In genomic region chr19:36009220-36009619, GRCh38 we compare ENCODE assay signal across 8 cellular contexts. TPM values are rescaled to one million over a fixed set of nuclear protein-coding genes. Genes with fewer than 3 reads are reported as not detected.
A peak's percentile ranks its signal among the peaks of the same experiment; 100 is the strongest.
DNase-seq lines count a peak whose midpoint lies in the region; ATAC-seq and TF ChIP-seq lines count a peak whose summit lies in the region.

No MANE protein-coding gene starts in this region.

- H3K79me2 ChIP-seq in ACC112 (ENCODE audit: control insufficient read depth, insufficient read depth, low read length, unreplicated experiment): no peaks in the 10 kb centered on the region
- H3K79me2 ChIP-seq in H9 (ENCODE audit: insufficient read depth, low read length): no peaks in the 10 kb centered on the region

- H3K36me3 ChIP-seq in ACC112 (ENCODE audit: insufficient read depth, low read length) (no peaks in the 10 kb centered on the region), ascending aorta (no peaks in the 10 kb centered on the region), right atrium auricular region (no peaks in the 10 kb centered on the region), psoas muscle (ENCODE audit: insufficient read depth in 1 of 2, low read depth in 1 of 2) (no peaks in the 10 kb centered on the region)

- peak overlapping the region; percentile 26 for H3K4me2 ChIP-seq in H9 (ENCODE audit: insufficient read depth, insufficient read length, low read length)

- H3K18ac ChIP-seq in H9 (ENCODE audit: insufficient read length, low read depth, low read length): peak overlapping the region; percentile 80

- H3K14ac ChIP-seq in H9 (ENCODE audit: insufficient read depth, low read length): no peak overlapping the region

- H3K79me1 ChIP-seq in H9 (ENCODE audit: insufficient read depth, low read depth, low read length, poor library complexity, severe bottlenecking): no peaks in the 10 kb centered on the region

- H3K9me3 Mint-ChIP-seq in H9: no peaks in the 10 kb centered on the region; a peak in 2 of 5 replicates

- no peaks in the 10 kb centered on the region for H4K20me1 ChIP-seq in H9 (ENCODE audit: control insufficient read depth, insufficient read depth, insufficient read length)

- peaks cover 1% of the 10 kb centered on the region for H3K27me3 Mint-ChIP-seq in H9 (ENCODE audit: low read depth)

- no peak overlapping the region for H2BK20ac ChIP-seq in H9 (ENCODE audit: low read depth, low read length, poor library complexity, severe bottlenecking)

- WGBS in H9 (ENCODE audit: extremely low coverage, insufficient read length, low lambda C conversion rate): no CpG with 5 or more reads among the region's 50 CpGs
- 1 to 2% (median 1%) methylated on average over 45 to 50 of the region's 50 CpGs for WGBS in psoas muscle, 3 donors

- no peak overlapping the region for H4K91ac ChIP-seq in H9 (ENCODE audit: insufficient read length, low read depth, low read length)

- no peak overlapping the region for H2BK12ac ChIP-seq in H9 (ENCODE audit: insufficient read length, low read depth, low read length)

- H3K4ac ChIP-seq in H9 (ENCODE audit: low read depth, low read length): no peak overlapping the region

- H4K5ac ChIP-seq in H9 (ENCODE audit: insufficient read length, low read depth, low read length): no peak overlapping the region

- H2BK15ac ChIP-seq in H9 (ENCODE audit: low read depth, low read length): no peak overlapping the region

- peak in 2 of 4 donors; percentile 15 to 35 for ATAC-seq in psoas muscle
- no peak for ATAC-seq in GM18519 (IDR thresholded peaks at IDR 0.05; ENCODE audit: low FRiP score, unreplicated experiment)

- peak overlapping the region; percentile 90 to 92 for H3K4me3 Mint-ChIP-seq in H9

- peaks cover 20% of the 10 kb centered on the region for H3K23me2 ChIP-seq in H9 (ENCODE audit: insufficient read length, low read depth, low read length, poor library complexity, severe bottlenecking)

- H3K27me3 ChIP-seq in ACC112 (ENCODE audit: insufficient read depth, low read length) (no peaks in the 10 kb centered on the region), H9 (ENCODE audit: insufficient read depth, low read length) (no peaks in the 10 kb centered on the region), ascending aorta (no peaks in the 10 kb centered on the region), right atrium auricular region (no peaks in the 10 kb centered on the region), psoas muscle (ENCODE audit: insufficient read depth in 3 of 3, low read length in 2 of 3) (peaks cover 0 to 2% (median 0%) of the 10 kb centered on the region in 3 donors)

- H3T11ph ChIP-seq in H9 (ENCODE audit: low read length): no peak overlapping the region

- H3K4me1 ChIP-seq in ACC112 (ENCODE audit: control insufficient read depth, insufficient read depth, low read length, unreplicated experiment) (no peaks in the 10 kb centered on the region), H9 (ENCODE audit: insufficient read depth, low read length) (no peaks in the 10 kb centered on the region), ascending aorta (peaks cover 4 to 17% of the 10 kb centered on the region in 2 donors), right atrium auricular region (peaks cover 0 to 26% of the 10 kb centered on the region in 2 donors), psoas muscle (peaks cover 6% of the 10 kb centered on the region)

- no peak overlapping the region for H3K9ac ChIP-seq in H9 (ENCODE audit: extremely low read depth, insufficient read length, low read length)

- H2BK5ac ChIP-seq in H9 (ENCODE audit: insufficient read length, low read length): no peak overlapping the region

- no peak overlapping the region for H4K8ac ChIP-seq in H9 (replicated peaks; ENCODE audit: insufficient read length, low read depth, low read length)

- no peak overlapping the region for H2BK120ac ChIP-seq in H9 (ENCODE audit: low read depth, low read length, poor library complexity, severe bottlenecking)

- H2AFZ ChIP-seq in ACC112 (ENCODE audit: low read length, unreplicated experiment): no peak overlapping the region
- no peak overlapping the region for H2AFZ ChIP-seq in H9 (ENCODE audit: low read length)

- intact Hi-C loops in ascending aorta (cut with DNase I) (no loop called here), psoas muscle (cut with DNase I) (no loop called here)

- H3K9me3 ChIP-seq in H9 (ENCODE audit: control insufficient read depth, low read depth, low read length) (no peaks in the 10 kb centered on the region), ascending aorta (no peaks in the 10 kb centered on the region), right atrium auricular region (no peaks in the 10 kb centered on the region), psoas muscle (no peaks in the 10 kb centered on the region)

- TF ChIP-seq CTCF in H9 (conservative IDR thresholded peaks at IDR 0.05): no peak
- no peak for TF ChIP-seq CTCF in ascending aorta (IDR thresholded peaks at IDR 0.05)
- peak in 1 of 2 donors; percentile 12 for TF ChIP-seq CTCF in right atrium auricular region (IDR thresholded peaks at IDR 0.05)
- no peak for TF ChIP-seq CTCF in psoas muscle (IDR thresholded peaks at IDR 0.05)

- no peak overlapping the region for H3K56ac ChIP-seq in H9 (ENCODE audit: insufficient read length, low read depth, low read length)

- peak overlapping the region; percentile 65 for H3K4me3 ChIP-seq in ACC112 (ENCODE audit: low read depth, low read length)
- H3K4me3 ChIP-seq in ascending aorta: peak overlapping the region; percentile 62 to 65
- H3K4me3 ChIP-seq in right atrium auricular region: peak overlapping the region; percentile 34 to 52
- H3K4me3 ChIP-seq in psoas muscle: peak overlapping the region; percentile 49

- H3K27ac ChIP-seq in ACC112 (ENCODE audit: low read depth, low read length) (no peak overlapping the region), H9 (ENCODE audit: insufficient read length, low read depth, low read length) (no peak overlapping the region), ascending aorta (peak overlapping the region; percentile 68 to 76), right atrium auricular region (peak overlapping the region in 1 of 2 donors; percentile 54), psoas muscle (no peak overlapping the region)

- H3K23ac ChIP-seq in H9 (ENCODE audit: insufficient read length, low read depth, low read length): no peak overlapping the region

- H3K4me1 Mint-ChIP-seq in H9: peaks cover 26 to 30% of the 10 kb centered on the region in 2 experiments

- H3K27ac Mint-ChIP-seq in H9: peak overlapping the region in 1 of 3 experiments; percentile 52; a peak in 2 of 7 replicates

- peaks cover 5 to 21% (median 17%) of the 10 kb centered on the region in 3 experiments for H3K36me3 Mint-ChIP-seq in H9 (ENCODE audit: insufficient read depth in 1 of 3, low read depth in 3 of 3)

- DNase-seq in H9 (peak; percentile 72), RPMI8226 (peak; percentile 63), ascending aorta (ENCODE audit: low spot score in 2 of 2) (peak in 1 of 2 donors; percentile 81), right atrium auricular region (ENCODE audit: low spot score) (peak; percentile 75), psoas muscle (peak; percentile 78 to 80), cerebellar nuclear complex (lab: John Stamatoyannopoulos, UW) (no peak)

- no peak overlapping the region for H2AK5ac ChIP-seq in H9 (ENCODE audit: insufficient read length, low read length)

RNA-seq across cellular contexts. Expression of gene SYNE4, which starts 0.6 kb away (rescaled TPM):
- 19.2 and 20.4 TPM in 2 replicates for total RNA-seq in H9 (2021)
- total RNA-seq in ascending aorta: not detected
- total RNA-seq in right atrium auricular region: not detected
- under 1 TPM in 2 of 4 donors, not detected in 2; 0.23 to 0.24 TPM for total RNA-seq in psoas muscle
- under 1 TPM in 2 of 3 donors, not detected in 1; 0.21 to 0.25 TPM for polyA plus RNA-seq in psoas muscle

RNA-seq across cellular contexts. Expression of gene ALKBH6, which starts 4.8 kb away (rescaled TPM):
- 28.0 and 32.5 TPM in 2 replicates for total RNA-seq in H9 (2021)
- total RNA-seq in ascending aorta: 35.3 TPM
- 10 to 100 TPM; 16.2 to 16.5 TPM for total RNA-seq in right atrium auricular region
- total RNA-seq in psoas muscle: 10 to 100 TPM in 3 of 4 donors, 1 to 10 TPM in 1; 7.1 to 12.6 (median 10.6) TPM
- 10 to 100 TPM in 2 of 3 donors, 1 to 10 TPM in 1; 9.5 to 22.3 (median 13.3) TPM for polyA plus RNA-seq in psoas muscle

RNA-seq across cellular contexts. Expression of gene SDHAF1, which starts 14.2 kb away (rescaled TPM):
- 14.7 and 16.0 TPM in 2 replicates for total RNA-seq in H9 (2021)
- 107 TPM for total RNA-seq in ascending aorta
- 10 to 100 TPM; 30.8 to 34.9 TPM for total RNA-seq in right atrium auricular region
- total RNA-seq in psoas muscle: 10 to 100 TPM in 2 of 4 donors, 1 to 10 TPM in 2; 7.2 to 17.3 (median 12.2) TPM
- polyA plus RNA-seq in psoas muscle: 10 to 100 TPM; 12.7 to 33.3 (median 19.7) TPM

RNA-seq across cellular contexts. Expression of gene CLIP3, which starts 23.5 kb away (rescaled TPM):
- total RNA-seq in H9 (2021) (19.7 and 20.9 TPM in 2 replicates), ascending aorta (43.2 TPM), right atrium auricular region (10 to 100 TPM in 1 of 2 donors, 1 to 10 TPM in 1; 5.1 to 10.7 TPM), psoas muscle (1 to 10 TPM; 1.2 to 3.9 (median 1.6) TPM)
- polyA plus RNA-seq in psoas muscle: 1 to 10 TPM in 1 of 3 donors, under 1 TPM in 2; 0.51 to 1.0 (median 0.66) TPM

RNA-seq across cellular contexts. Expression of gene THAP8, which starts 44.9 kb away (rescaled TPM):
- total RNA-seq in H9 (2021): 5.1 and 5.4 TPM in 2 replicates
- total RNA-seq in ascending aorta: not detected
- 10 to 100 TPM in 1 of 2 donors, 1 to 10 TPM in 1; 5.7 to 11.6 TPM for total RNA-seq in right atrium auricular region
- total RNA-seq in psoas muscle: 1 to 10 TPM; 1.9 to 7.0 (median 2.9) TPM
- polyA plus RNA-seq in psoas muscle: 1 to 10 TPM; 3.6 to 9.6 (median 6.5) TPM

Comparison
In these comparisons a context has a peak if more than half of its experiments do, and no peak if none do; other contexts are left out.
1. H3K27ac ChIP-seq: peak in ascending aorta (2 of 2); none in ACC112 (single experiment), H9 (single experiment) and psoas muscle (single experiment).
2. DNase-seq: peak in H9 (single experiment), RPMI8226 (single experiment), right atrium auricular region (single experiment) and psoas muscle (2 of 2); none in cerebellar nuclear complex (0 of 2).
3. RNA of gene SYNE4, which starts 0.6 kb away (total RNA-seq): 19.2 to 20.4 TPM in H9; 0.23 to 0.24 TPM in psoas muscle, not detected in right atrium auricular region and not detected in ascending aorta (single experiment); every median in the first group is over 10 times any median in the second.
4. Peak in every context shown above with its lines, with median percentiles within 50 percentile points of each other: H3K4me3 ChIP-seq.